In the genomic region with DNA sequence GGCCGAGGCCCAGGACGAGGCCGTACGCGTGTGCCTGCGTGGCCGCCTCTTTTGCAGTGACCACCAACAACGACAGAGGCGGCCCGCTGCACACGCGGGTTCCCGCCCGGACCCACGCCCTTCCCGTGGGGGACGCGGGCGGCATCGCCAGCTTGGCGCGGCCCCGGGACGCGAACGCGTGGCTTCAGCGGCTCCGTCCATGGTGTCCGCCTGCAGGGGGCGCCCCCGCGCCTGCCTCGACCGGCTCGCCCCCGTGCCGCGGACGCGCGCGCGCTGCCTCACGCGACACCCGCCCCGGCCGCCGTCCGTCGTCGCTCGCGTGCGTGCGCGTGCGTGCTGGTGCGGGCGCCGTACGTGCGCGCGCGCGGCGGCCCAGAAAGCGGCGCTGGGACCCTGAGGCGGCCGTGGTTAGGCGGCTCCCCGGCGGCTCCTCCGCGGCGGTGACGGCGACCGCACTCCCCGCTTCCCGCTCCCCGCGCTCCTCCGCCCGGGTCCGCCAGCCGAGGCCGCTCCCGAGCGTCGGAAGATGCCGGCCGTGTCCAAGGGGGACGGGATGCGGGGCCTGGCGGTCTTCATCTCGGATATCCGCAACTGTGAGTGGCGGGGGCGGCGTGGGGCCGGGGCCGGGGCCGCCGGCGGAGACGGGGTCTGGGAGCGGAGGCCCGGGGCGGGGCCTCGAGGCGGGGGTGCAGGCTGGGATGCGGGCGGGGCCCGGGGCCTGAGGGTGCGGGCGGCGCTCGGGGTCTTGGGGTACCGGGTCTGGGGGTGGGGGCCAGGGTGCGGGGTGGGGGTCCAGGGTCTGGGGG, we compare ENCODE assay signal across 8 cellular contexts. TPM values are rescaled to one million over a fixed set of nuclear protein-coding genes. Genes with fewer than 3 reads are reported as not detected.
DNase-seq lines count a peak whose midpoint lies in the region; ATAC-seq lines count a peak whose summit lies in the region.

Gene AP2A2 (plus strand): TSS at position 375 of the 806 bp plus-strand sequence. CDS start 152 bp downstream, at position 527.

- H3K4me3 ChIP-seq in BLaER1 treated with 17β-estradiol and CSF1 and Interleukin-3, amounts not matched to agents 10 nM and 100 nM, result peak within 1 kb of the TSS; percentile 68 to 85 (median 76)
- peak within 1 kb of the TSS; percentile 55 for H3K4me3 ChIP-seq in endocrine pancreas (ENCODE audit: control insufficient read depth, insufficient read depth, low read length)

- peak; percentile 40 for ATAC-seq in HG03469 (IDR thresholded peaks at IDR 0.05; ENCODE audit: unreplicated experiment)

- H3K9ac ChIP-seq in BLaER1 treated with 17β-estradiol and CSF1 and Interleukin-3, amounts not matched to agents 10 nM and 100 nM, result peak within 1 kb of the TSS; percentile 78 to 90 (median 86)
- peak within 1 kb of the TSS; percentile 95 for H3K9ac ChIP-seq in endocrine pancreas (ENCODE audit: control insufficient read depth, insufficient read depth, low read length)

- peaks cover 20 to 34% (median 27%) of the 10 kb centered on the region in 11 experiments for H3K36me3 ChIP-seq in BLaER1 treated with 17β-estradiol and CSF1 and Interleukin-3, amounts not matched to agents 10 nM and 100 nM
- no peaks in the 10 kb centered on the region for H3K36me3 ChIP-seq in endocrine pancreas (ENCODE audit: control insufficient read depth, insufficient read depth, low read length)

- no peaks in the 10 kb centered on the region for H3K27me3 ChIP-seq in BLaER1 treated with 17β-estradiol and CSF1 and Interleukin-3, amounts not matched to agents 10 nM and 100 nM
- H3K27me3 ChIP-seq in endocrine pancreas (ENCODE audit: control insufficient read depth, insufficient read depth, low read length), result no peaks in the 10 kb centered on the region

- H4K20me1 ChIP-seq in BLaER1 treated with 17β-estradiol and CSF1 and Interleukin-3, amounts not matched to agents 10 nM and 100 nM, result peaks cover 20 to 45% (median 42%) of the 10 kb centered on the region in 11 experiments; a peak in 20 of 22 replicates

- H3K4me1 ChIP-seq in BLaER1 treated with 17β-estradiol and CSF1 and Interleukin-3, amounts not matched to agents 10 nM and 100 nM, result peaks cover 31 to 49% (median 40%) of the 10 kb centered on the region in 10 experiments
- peaks cover 4% of the 10 kb centered on the region for H3K4me1 ChIP-seq in endocrine pancreas (ENCODE audit: control insufficient read depth, insufficient read depth, low read length)

- peak; percentile 94 for DNase-seq in GM19238 (ENCODE audit: insufficient read length, low spot score)
- DNase-seq in NOMO-1 (lab: John Stamatoyannopoulos, UW; ENCODE audit: unreplicated experiment in 2 of 2), result peak; percentile 83 to 91
- DNase-seq in activated CD8-positive, alpha-beta memory T cell treated with anti-CD3 and anti-CD28 coated beads for 48 hours (ENCODE audit: low read depth in 2 of 3, low spot score in 2 of 3), result peak; percentile 84 to 87 (median 86)
- DNase-seq in mesenteric fat pad (ENCODE audit: low spot score), result peak; percentile 96
- peak; percentile 73 for DNase-seq in stimulated activated CD8-positive, alpha-beta memory T cell treated with anti-CD3 and anti-CD28 coated beads, Interleukin-15, amount 100 ng/mL, for 1 hour (ENCODE audit: low read depth)

- peak within 1 kb of the TSS; percentile 77 to 87 (median 81) for H3K27ac ChIP-seq in BLaER1 treated with 17β-estradiol and CSF1 and Interleukin-3, amounts not matched to agents 10 nM and 100 nM

- no peaks in the 10 kb centered on the region for H3K9me3 ChIP-seq in BLaER1 treated with 17β-estradiol and CSF1 and Interleukin-3, amounts not matched to agents 10 nM and 100 nM (replicated peaks in 1 of 11)
- no peaks in the 10 kb centered on the region for H3K9me3 ChIP-seq in endocrine pancreas (ENCODE audit: control insufficient read depth, low read length)

- H3K4me2 ChIP-seq in BLaER1 treated with 17β-estradiol and CSF1 and Interleukin-3, amounts not matched to agents 10 nM and 100 nM, result peak within 1 kb of the TSS; percentile 83 to 99 (median 96)

RNA-seq across cellular contexts. Expression of gene AP2A2, which starts in this region (rescaled TPM):
- 120 TPM for total RNA-seq in mesenteric fat pad

Comparison
In these comparisons a context has a peak if more than half of its experiments do, and no peak if none do; other contexts are left out.
1. Peak in every context shown above with its lines: DNase-seq, ATAC-seq, H3K4me3 ChIP-seq and H3K27ac ChIP-seq.